ENCODE assay signal across 8 cellular contexts in the genomic region with DNA sequence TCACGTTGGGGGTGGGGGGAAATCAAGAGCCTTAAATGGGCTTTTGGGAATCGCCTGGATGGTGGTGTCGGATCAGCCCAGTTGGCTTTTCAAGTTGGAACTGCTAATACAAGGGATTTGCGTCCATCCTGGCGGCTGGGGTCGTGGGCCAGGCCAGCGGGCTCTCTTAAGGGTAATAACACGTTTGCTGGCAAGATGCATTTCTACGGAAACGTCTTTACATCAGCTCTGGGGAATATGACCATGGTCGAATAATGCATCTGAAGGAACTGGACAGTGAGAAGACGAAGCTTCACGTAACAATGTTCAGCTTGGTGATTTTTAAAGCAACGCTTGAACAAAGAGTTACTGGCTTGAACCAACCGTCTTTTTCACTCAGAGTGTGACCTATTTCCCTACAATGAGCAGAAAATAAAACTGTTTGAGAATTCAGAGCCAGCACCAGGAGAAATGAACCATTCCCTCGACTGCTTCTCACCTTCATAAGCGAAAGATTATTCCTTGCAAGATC.
DNase-seq lines count a peak whose midpoint lies in the region; ATAC-seq and TF ChIP-seq lines count a peak whose summit lies in the region.

No MANE protein-coding gene starts in this region.

- peak overlapping the region; percentile 96 for H3K9ac ChIP-seq in MM.1S (ENCODE audit: low read length)

- H3K4me3 ChIP-seq in MM.1S (ENCODE audit: low read length) (peak overlapping the region; percentile 99), astrocyte of the spinal cord (ENCODE audit: low read depth, low read length) (peak overlapping the region; percentile 98)

- H3K36me3 ChIP-seq in MM.1S (replicated peaks; ENCODE audit: insufficient read depth, low read length) = no peaks in the 10 kb centered on the region

- peak overlapping the region; percentile 81 for H2AFZ ChIP-seq in MM.1S (ENCODE audit: low read length)

- peaks cover 44% of the 10 kb centered on the region for H3K27me3 Mint-ChIP-seq in stimulated activated naive CD8-positive, alpha-beta T cell treated with anti-CD3 and anti-CD28 coated beads, Interleukin-15, Interleukin-2, amounts not matched to agents 100 ng/mL and 50 ng/mL, for 24 hours

- in situ Hi-C loops in astrocyte of the spinal cord (cut with HindIII; ENCODE audit: low sequenced_read_pairs) = no loop called here

- H3K27ac ChIP-seq in MM.1S (ENCODE audit: low read length) = peak overlapping the region; percentile 97; the same call in 1 of the 2 replicates

- H3F3A ChIP-seq in MM.1S (ENCODE audit: insufficient read depth, low read length) = peaks cover 27% of the 10 kb centered on the region

- no peaks in the 10 kb centered on the region for H3K9me3 Mint-ChIP-seq in stimulated activated naive CD8-positive, alpha-beta T cell treated with anti-CD3 and anti-CD28 coated beads, Interleukin-15, Interleukin-2, amounts not matched to agents 100 ng/mL and 50 ng/mL, for 24 hours

- H3K4me1 Mint-ChIP-seq in stimulated activated naive CD8-positive, alpha-beta T cell treated with anti-CD3 and anti-CD28 coated beads, Interleukin-15, Interleukin-2, amounts not matched to agents 100 ng/mL and 50 ng/mL, for 24 hours (ENCODE audit: low read depth) = peaks cover 14% of the 10 kb centered on the region

- peak; percentile 61 for DNase-seq in ELR (ENCODE audit: low read depth)
- DNase-seq in MM.1S = peak; percentile 32
- peak; percentile 67 for DNase-seq in astrocyte of the spinal cord (ENCODE audit: low read depth, low spot score)
- DNase-seq in inferior parietal cortex (ENCODE audit: extremely low spot score) = peak; percentile 68
- DNase-seq in GF-D8 (lab: John Stamatoyannopoulos, UW) = no peak
- no peak for DNase-seq in COR-L47 (lab: John Stamatoyannopoulos, UW)

- no peaks in the 10 kb centered on the region for H4K20me1 ChIP-seq in MM.1S (ENCODE audit: insufficient read depth, low read length)

- H3K4me1 ChIP-seq in MM.1S (ENCODE audit: low read length) = peaks cover 7% of the 10 kb centered on the region; the same call in 1 of the 2 replicates

- no peaks in the 10 kb centered on the region for H3K9me2 ChIP-seq in MM.1S (replicated peaks; ENCODE audit: insufficient read depth, low read length)

- H3K4me2 ChIP-seq in MM.1S (ENCODE audit: low read depth, low read length) = peak overlapping the region; percentile 90

- no peaks in the 10 kb centered on the region for H3K27me3 ChIP-seq in MM.1S (replicated peaks; ENCODE audit: insufficient read depth, low read length)

- no peak overlapping the region for H3K4me3 Mint-ChIP-seq in stimulated activated naive CD8-positive, alpha-beta T cell treated with anti-CD3 and anti-CD28 coated beads, Interleukin-15, Interleukin-2, amounts not matched to agents 100 ng/mL and 50 ng/mL, for 24 hours

- ATAC-seq in GM21529 (IDR thresholded peaks at IDR 0.05; ENCODE audit: unreplicated experiment) = no peak

- H3K36me3 Mint-ChIP-seq in stimulated activated naive CD8-positive, alpha-beta T cell treated with anti-CD3 and anti-CD28 coated beads, Interleukin-15, Interleukin-2, amounts not matched to agents 100 ng/mL and 50 ng/mL, for 24 hours (ENCODE audit: low read depth) = peaks cover under 1% of the 10 kb centered on the region

- H3K27ac Mint-ChIP-seq in stimulated activated naive CD8-positive, alpha-beta T cell treated with anti-CD3 and anti-CD28 coated beads, Interleukin-15, Interleukin-2, amounts not matched to agents 100 ng/mL and 50 ng/mL, for 24 hours = peak overlapping the region; percentile 41

- TF ChIP-seq CTCF in MM.1S (IDR thresholded peaks at IDR 0.05; ENCODE audit: low read length) (no peak), astrocyte of the spinal cord (IDR thresholded peaks at IDR 0.05; ENCODE audit: low read depth, low read length) (no peak)

- H3K9me3 ChIP-seq in MM.1S (replicated peaks; ENCODE audit: insufficient read depth, low read length) = no peaks in the 10 kb centered on the region

- H3K79me2 ChIP-seq in MM.1S (ENCODE audit: low read length) = peaks cover 23% of the 10 kb centered on the region

Comparison
In these comparisons a context has a peak if more than half of its experiments do, and no peak if none do; other contexts are left out.
1. DNase-seq: peak in ELR (single experiment), MM.1S (single experiment), astrocyte of the spinal cord (single experiment) and inferior parietal cortex (single experiment); none in GF-D8 (single experiment) and COR-L47 (single experiment).